Comparison of ENCODE assay signal across 14 cellular contexts in the genomic region with DNA sequence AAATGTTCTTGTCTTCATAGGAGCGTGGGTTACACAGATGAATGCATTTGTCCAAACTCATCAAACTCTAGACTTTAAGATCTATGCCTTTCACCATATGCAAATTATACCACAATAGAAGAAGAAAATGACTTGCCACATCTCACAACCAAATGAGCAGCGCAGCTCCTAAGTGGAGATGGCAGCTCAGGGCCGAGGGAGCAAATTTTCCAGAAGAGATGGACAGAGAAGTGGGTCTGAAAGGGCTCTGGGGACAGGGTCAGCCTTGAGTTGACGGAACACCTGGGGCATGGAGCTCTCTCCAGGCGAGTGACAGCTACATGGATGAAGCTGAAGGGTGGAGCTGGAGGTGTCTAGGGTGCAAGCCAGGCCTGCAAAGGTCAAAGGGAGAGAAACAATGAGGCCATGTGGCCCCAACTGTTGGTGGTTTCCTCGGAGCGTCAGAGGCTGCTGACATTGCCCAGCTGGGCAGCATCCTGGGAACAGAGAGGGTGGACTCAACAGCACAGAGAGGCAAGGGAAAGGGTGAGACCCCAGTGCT.
DNase-seq lines count a peak whose midpoint lies in the region; ATAC-seq, FAIRE-seq and TF ChIP-seq lines count a peak whose summit lies in the region.
"Had no signal": no experiment of that assay in that cellular context is flagged by ENCODE, and none has a peak within 500 bp of the region (broad histone marks: within the 10 kb centered on the region; RNA-seq: fewer than 3 reads in every experiment).

No MANE protein-coding gene starts in this region.

- no peaks in the 10 kb centered on the region for H3K4me1 Mint-ChIP-seq in Caco-2 (ENCODE audit: low read depth, unreplicated experiment)

- DNase-seq in GM13976 (ENCODE audit: low spot score) (peak; percentile 37), frontal cortex (ENCODE audit: low spot score in 2 of 2) (no peak), D721Med (ENCODE audit: insufficient read length, low spot score) (no peak), Caco-2 (no peak), amygdala (lab: John Stamatoyannopoulos, UW) (no peak)
- DNase-seq: activated effector memory CD4-positive, alpha-beta T cell treated with Interleukin-2 at 50 U/mL for 16 hours; BE2C; NCI-H774; spleen had no signal

- BruUV-seq in Caco-2 (replicated peaks; lab: Mats Ljungman, UMichigan) = no TSS peak

- H3K9me3 ChIP-seq in Caco-2 = no peaks in the 10 kb centered on the region
- H3K9me3 ChIP-seq: BE2C, SJSA1, spleen had no signal

- H3K4me3 ChIP-seq in Caco-2 (ENCODE audit: low read depth, low read length) = no peak overlapping the region
- H3K4me3 ChIP-seq: SJSA1, spleen had no signal

- intact Hi-C loops in Caco-2 (cut with micrococcal nuclease; ENCODE audit: unreplicated experiment) = no loop called here

- no peaks in the 10 kb centered on the region for H3K4me1 ChIP-seq in Caco-2
- H3K4me1 ChIP-seq: BE2C, SJSA1 had no signal

- H3K9me3 Mint-ChIP-seq in Caco-2 (ENCODE audit: unreplicated experiment) = no peaks in the 10 kb centered on the region
- H3K9me3 Mint-ChIP-seq: natural killer cell treated with Interleukin-12 subunit alpha and Interleukin-12 subunit beta and Interleukin-15 and Interleukin-18, amount 100 ng/mL, for 72 hours had no signal

- H3K27me3 ChIP-seq in Caco-2 (replicated peaks; ENCODE audit: control insufficient read depth, insufficient read depth, low read length) = no peaks in the 10 kb centered on the region
- H3K27me3 ChIP-seq: BE2C, SJSA1, spleen had no signal

- ATAC-seq in GM19463 (IDR thresholded peaks at IDR 0.05; ENCODE audit: unreplicated experiment) = peak; percentile 81
- ATAC-seq in HG02885 (IDR thresholded peaks at IDR 0.05; ENCODE audit: poor library complexity, unreplicated experiment) = peak; percentile 93
- peak; percentile 67 for ATAC-seq in HG03575 (IDR thresholded peaks at IDR 0.05; ENCODE audit: extremely low read depth, insufficient number of reproducible peaks, low FRiP score, unreplicated experiment)

- CTCF ChIA-PET in Caco-2 (lab: Charles Lee) = no interaction called here

- H3K27ac Mint-ChIP-seq in Caco-2 (ENCODE audit: unreplicated experiment) = no peak overlapping the region

- H3K27me3 Mint-ChIP-seq in Caco-2 (ENCODE audit: insufficient read depth, unreplicated experiment) = no peaks in the 10 kb centered on the region
- H3K27me3 Mint-ChIP-seq: natural killer cell treated with Interleukin-12 subunit alpha and Interleukin-12 subunit beta and Interleukin-15 and Interleukin-18, amount 100 ng/mL, for 72 hours had no signal

- H3K36me3 ChIP-seq in Caco-2 (ENCODE audit: control insufficient read depth, insufficient read depth, low read length) = no peaks in the 10 kb centered on the region
- H3K36me3 ChIP-seq: BE2C, SJSA1 had no signal

- in situ Hi-C loops in GM13976 (cut with MboI; ENCODE audit: low sequenced_read_pairs, unreplicated experiment) = no loop called here

- H3K4me3 Mint-ChIP-seq in Caco-2 (ENCODE audit: unreplicated experiment) = no peak overlapping the region
- H3K4me3 Mint-ChIP-seq: natural killer cell treated with Interleukin-12 subunit alpha and Interleukin-12 subunit beta and Interleukin-15 and Interleukin-18, amount 100 ng/mL, for 72 hours had no signal

- H3K36me3 Mint-ChIP-seq in Caco-2 (ENCODE audit: insufficient read depth, unreplicated experiment) = no peaks in the 10 kb centered on the region
- H3K36me3 Mint-ChIP-seq: natural killer cell treated with Interleukin-12 subunit alpha and Interleukin-12 subunit beta and Interleukin-15 and Interleukin-18, amount 100 ng/mL, for 72 hours had no signal

- TF ChIP-seq CTCF in GM13976 (IDR thresholded peaks at IDR 0.05; ENCODE audit: borderline replicate concordance, control extremely low read depth, extremely low read depth, insufficient read depth, missing control alignments) (no peak), D721Med (IDR thresholded peaks at IDR 0.05; ENCODE audit: insufficient read depth, missing control alignments) (no peak), Caco-2 (IDR thresholded peaks at IDR 0.05; ENCODE audit: insufficient read depth in 1 of 2, low read depth in 1 of 2, low read length in 1 of 2, severe bottlenecking in 1 of 2, unreplicated experiment in 1 of 2) (no peak)

- FAIRE-seq in frontal cortex (lab: Jason Lieb, UNC) = no peak
- FAIRE-seq in D721Med (lab: Jason Lieb, UNC) = no peak

- POLR2A ChIA-PET in Caco-2 (lab: Charles Lee) = no interaction called here
